8 cellular contexts compared by ENCODE assay signal in the genomic region with DNA sequence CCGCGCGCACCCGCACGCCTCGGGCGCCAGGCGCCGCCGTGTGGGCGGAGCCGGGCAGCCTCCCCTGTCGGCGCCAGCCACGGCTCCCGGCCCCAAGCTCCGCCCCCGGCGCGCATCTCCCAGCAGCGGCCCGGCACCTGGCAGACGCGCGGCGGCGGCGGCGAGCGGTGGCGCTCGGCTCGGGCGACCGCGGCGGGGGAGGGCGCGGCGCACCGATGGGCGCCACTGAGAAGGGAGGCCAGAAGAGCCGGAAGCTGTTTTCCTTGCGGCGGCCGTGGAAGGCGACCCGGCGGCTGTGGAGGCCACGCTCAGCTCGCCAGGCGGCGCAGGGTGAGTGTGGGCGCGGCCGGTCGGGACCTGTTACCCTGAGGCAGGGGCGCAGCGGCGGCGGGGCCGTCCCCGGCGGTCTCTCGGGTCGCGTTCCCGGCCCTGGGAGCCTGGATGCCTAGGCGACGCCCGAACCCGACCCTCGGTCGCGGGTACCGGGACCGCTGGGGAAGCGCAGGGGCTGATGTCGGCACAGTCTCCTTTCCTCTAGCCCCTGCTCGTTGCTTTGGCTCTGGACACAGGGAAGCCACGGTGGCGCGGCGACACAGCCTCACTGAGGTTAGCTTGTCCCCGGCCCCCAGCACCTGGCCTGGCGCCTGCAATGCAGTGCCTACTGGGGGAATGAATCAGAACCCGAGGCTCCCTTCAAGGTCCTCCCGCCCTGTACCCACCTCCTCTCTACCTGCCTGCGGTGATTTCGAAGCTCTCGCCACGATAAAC. TPM values are rescaled to one million over a fixed set of nuclear protein-coding genes. Genes with fewer than 3 reads are reported as not detected.
DNase-seq lines count a peak whose midpoint lies in the region; ATAC-seq and TF ChIP-seq lines count a peak whose summit lies in the region.

No MANE protein-coding gene starts in this region.

- peaks cover 5% of the 10 kb centered on the region; the same call in 1 of the 2 replicates for H3F3A ChIP-seq in GM23338 (replicated peaks; ENCODE audit: low read depth)

- H3K4me3 ChIP-seq in GM23338 = peak overlapping the region; percentile 73
- peak overlapping the region; percentile 61 for H3K4me3 ChIP-seq in SJCRH30
- H3K4me3 ChIP-seq in osteoblast (ENCODE audit: insufficient read depth, low read length) = peak overlapping the region; percentile 85
- peak overlapping the region; percentile 35 to 76 (median 51) for H3K4me3 ChIP-seq in thyroid gland (replicated peaks in 1 of 3)

- ATAC-seq in GM23338 = peak; percentile 87

- H2AFZ ChIP-seq in GM23338 = peak overlapping the region; percentile 78
- peak overlapping the region; percentile 94 for H2AFZ ChIP-seq in osteoblast (ENCODE audit: low read length)

- H3K9me3 ChIP-seq in ES-I3 (ENCODE audit: control insufficient read depth, insufficient read depth, low read length) (no peaks in the 10 kb centered on the region), SJCRH30 (replicated peaks) (no peaks in the 10 kb centered on the region), osteoblast (ENCODE audit: low read depth, low read length) (no peaks in the 10 kb centered on the region), thyroid gland (no peaks in the 10 kb centered on the region)

- no peaks in the 10 kb centered on the region; the same call in 2 of the 3 replicates for H3K36me3 Mint-ChIP-seq in GM23338 (ENCODE audit: low read depth)

- no peaks in the 10 kb centered on the region for H3K79me2 ChIP-seq in GM23338 (replicated peaks; ENCODE audit: insufficient read depth)
- peaks cover 9% of the 10 kb centered on the region for H3K79me2 ChIP-seq in osteoblast (ENCODE audit: insufficient read depth, low read length)

- peaks cover 22% of the 10 kb centered on the region for H3K27me3 Mint-ChIP-seq in GM23338 (ENCODE audit: insufficient read depth, low read depth, poor library complexity)

- 0 to 1% methylated on average over 21 to 27 of the region's 92 CpGs for WGBS in thyroid gland, 2 donors

- TF ChIP-seq CTCF in GM23338 (conservative IDR thresholded peaks at IDR 0.05; ENCODE audit: low read depth in 2 of 2) (no peak), LNCAP (IDR thresholded peaks at IDR 0.05) (peak; percentile 45), osteoblast (IDR thresholded peaks at IDR 0.05; ENCODE audit: extremely low read depth, low read depth, low read length) (no peak), thyroid gland (IDR thresholded peaks at IDR 0.05) (peak in 3 of 6 experiments; percentile 12 to 21 (median 21))

- H3K4me1 ChIP-seq in ES-I3 (ENCODE audit: insufficient read depth, low read length) (no peaks in the 10 kb centered on the region), GM23338 (ENCODE audit: insufficient read depth) (peaks cover 10% of the 10 kb centered on the region), SJCRH30 (no peaks in the 10 kb centered on the region; the same call in 1 of the 2 replicates), osteoblast (ENCODE audit: insufficient read depth, low read length) (peaks cover 12% of the 10 kb centered on the region), thyroid gland (peaks cover 0 to 13% of the 10 kb centered on the region in 2 donors)

- peak overlapping the region; percentile 64 for H3K9ac ChIP-seq in ES-I3 (ENCODE audit: low read depth, low read length)

- H3K27ac ChIP-seq in GM23338 (ENCODE audit: low read depth) = no peak overlapping the region
- no peak overlapping the region for H3K27ac ChIP-seq in SJCRH30
- H3K27ac ChIP-seq in osteoblast (ENCODE audit: low read depth, low read length) = peak overlapping the region; percentile 19
- peak overlapping the region in 1 of 3 donors; percentile 41 for H3K27ac ChIP-seq in thyroid gland

- no peaks in the 10 kb centered on the region; the same call in 1 of the 2 replicates for H4K20me1 ChIP-seq in GM23338 (replicated peaks; ENCODE audit: insufficient read depth)
- H4K20me1 ChIP-seq in osteoblast (ENCODE audit: insufficient read depth, low read length) = no peaks in the 10 kb centered on the region

- no peaks in the 10 kb centered on the region for H3K36me3 ChIP-seq in ES-I3 (ENCODE audit: insufficient read depth, low read length)
- H3K36me3 ChIP-seq in GM23338 (ENCODE audit: insufficient read depth) = no peaks in the 10 kb centered on the region
- no peaks in the 10 kb centered on the region for H3K36me3 ChIP-seq in SJCRH30
- no peaks in the 10 kb centered on the region for H3K36me3 ChIP-seq in osteoblast (ENCODE audit: insufficient read depth, low read length)
- H3K36me3 ChIP-seq in thyroid gland = no peaks in the 10 kb centered on the region

- H3K4me3 Mint-ChIP-seq in GM23338 = peak overlapping the region; percentile 84

- no peaks in the 10 kb centered on the region for H3K9me3 Mint-ChIP-seq in GM23338

- peak; percentile 92 for DNase-seq in GM23338 (ENCODE audit: low spot score)
- peak; percentile 65 to 76 for DNase-seq in SJCRH30
- DNase-seq in activated naive CD4-positive, alpha-beta T cell (lab: John Stamatoyannopoulos, UW) = peak; percentile 51 to 85 (median 60)
- peak; percentile 84 for DNase-seq in glomerular visceral epithelial cell (ENCODE audit: extremely low spot score)
- DNase-seq in osteoblast (ENCODE audit: insufficient read length, low spot score, missing footprints) = peak; percentile 98
- DNase-seq in thyroid gland = peak; percentile 86 to 87

- intact Hi-C loops in thyroid gland (cut with DNase I) = loop anchor here (10.0 kb wide), 1 partner anchor 50 kb away; a partner anchor contains a TSS

- peaks cover 19% of the 10 kb centered on the region for H3K4me1 Mint-ChIP-seq in GM23338

- H3K27me3 ChIP-seq in GM23338 (ENCODE audit: insufficient read depth) (peaks cover 35% of the 10 kb centered on the region), SJCRH30 (peaks cover 9% of the 10 kb centered on the region), osteoblast (ENCODE audit: insufficient read depth, low read length) (no peaks in the 10 kb centered on the region), thyroid gland (no peaks in the 10 kb centered on the region)

- no peak overlapping the region for H3K27ac Mint-ChIP-seq in GM23338

- H3K4me2 ChIP-seq in GM23338 = peak overlapping the region; percentile 96
- peak overlapping the region; percentile 99 for H3K4me2 ChIP-seq in osteoblast (ENCODE audit: insufficient read depth, low read length)

- no peaks in the 10 kb centered on the region for H3K9me2 ChIP-seq in GM23338 (ENCODE audit: insufficient read depth)

- peak in 1 of 2 donors; percentile 86 for TF ChIP-seq POLR2A in thyroid gland (IDR thresholded peaks at IDR 0.05)

TF ChIP-seq in GM23338, 12 proteins besides CTCF, POLR2A, EP300 and RAD21:
- TF ChIP-seq POLR2AphosphoS5 (IDR thresholded peaks at IDR 0.05; ENCODE audit: low read depth) (peak; percentile 43; the same call in 1 of the 2 replicates), CREB1 (CRISPR knock-in tag; IDR thresholded peaks at IDR 0.05; ENCODE audit: low read depth) (no peak)
TF ChIP-seq in GM23338: peak in this region for 1.

RNA-seq across cellular contexts. Expression of a gene that starts 54.8 kb away (rescaled TPM):
- 4.6 and 7.4 TPM in 2 replicates for total RNA-seq in GM23338 (2014; rRNA removed; shearing (Covaris generic))
- polyA plus RNA-seq in GM23338 (2016; fragmentation: Nextera tagmentation; extraction: Ambion mirVana) = 1.6 and 2.4 TPM in 2 replicates
- 0.02 and 0.35 TPM in 2 replicates for total RNA-seq in SJCRH30 (2014; rRNA removed; shearing (Covaris generic))
- 10.5 and 11.8 TPM in 2 replicates for total RNA-seq in osteoblast
- total RNA-seq in thyroid gland = 1 to 10 TPM; 2.8 to 9.2 (median 5.3) TPM
